In the genomic region with DNA sequence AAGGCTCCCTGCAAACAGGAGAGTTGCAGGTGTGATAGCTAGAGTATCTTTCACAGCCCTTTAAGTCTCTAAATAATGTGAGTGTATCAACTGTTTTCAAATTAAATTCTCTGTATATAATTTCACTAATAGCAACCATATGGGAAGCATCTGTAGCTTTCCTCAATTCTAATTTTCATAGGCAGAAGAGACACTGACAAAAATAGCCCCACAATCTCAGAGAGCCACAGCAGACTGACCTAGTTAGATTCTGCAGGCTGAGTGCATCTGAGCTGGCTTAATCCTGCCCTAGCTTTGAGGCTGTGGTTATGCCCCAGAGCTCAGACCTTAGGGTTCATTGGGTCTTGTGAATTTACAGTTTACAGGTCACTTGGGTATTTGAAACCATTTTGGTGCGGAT, we compare ENCODE assay signal across 17 cellular contexts.
DNase-seq lines count a peak whose midpoint lies in the region; ATAC-seq and TF ChIP-seq lines count a peak whose summit lies in the region.
"Had no signal": no experiment of that assay in that cellular context is flagged by ENCODE, and none has a peak within 500 bp of the region (broad histone marks: within the 10 kb centered on the region; RNA-seq: fewer than 3 reads in every experiment).

No MANE protein-coding gene starts in this region.

- H3K36me3 Mint-ChIP-seq in activated naive CD8-positive, alpha-beta T cell treated with anti-CD3 and anti-CD28 coated beads for 36 hours, result no peaks in the 10 kb centered on the region

- peaks cover 3% of the 10 kb centered on the region for H3K9me3 Mint-ChIP-seq in activated naive CD8-positive, alpha-beta T cell treated with anti-CD3 and anti-CD28 coated beads for 36 hours
- H3K9me3 Mint-ChIP-seq: HFFc6 had no signal

- H3K27me3 ChIP-seq in heart left ventricle, result no peaks in the 10 kb centered on the region
- no peaks in the 10 kb centered on the region for H3K27me3 ChIP-seq in left ventricle myocardium inferior (ENCODE audit: low read depth)
- H3K27me3 ChIP-seq in adipocyte (replicated peaks; ENCODE audit: control insufficient read depth, insufficient read depth, low read length), result no peaks in the 10 kb centered on the region
- H3K27me3 ChIP-seq in aorta (ENCODE audit: control insufficient read depth in 1 of 2, insufficient read depth in 2 of 2, low read length in 1 of 2), result no peaks in the 10 kb centered on the region

- H3K36me3 ChIP-seq in heart left ventricle, result no peaks in the 10 kb centered on the region
- H3K36me3 ChIP-seq in left ventricle myocardium inferior, result no peaks in the 10 kb centered on the region
- H3K36me3 ChIP-seq in adipocyte (ENCODE audit: control insufficient read depth, insufficient read depth, low read length, severe bottlenecking), result no peaks in the 10 kb centered on the region
- H3K36me3 ChIP-seq in aorta (ENCODE audit: control insufficient read depth in 1 of 2, insufficient read depth in 2 of 2, low read length in 1 of 2), result no peaks in the 10 kb centered on the region

- WGBS in heart left ventricle, 4 donors, result 81 to 92% (median 86%) methylated on average over 1 of the region's 1 CpG
- WGBS in aorta, 2 donors, result 92 to 96% methylated on average over 1 of the region's 1 CpG

- H3K27ac ChIP-seq in heart left ventricle (no peak overlapping the region), left ventricle myocardium inferior (replicated peaks) (no peak overlapping the region), aorta (ENCODE audit: low read depth in 1 of 2, low read length in 2 of 2) (no peak overlapping the region)
- H3K27ac ChIP-seq: C4-2B, KMS-11 had no signal

- H3K27me3 Mint-ChIP-seq in activated naive CD8-positive, alpha-beta T cell treated with anti-CD3 and anti-CD28 coated beads for 36 hours, result peaks cover 3% of the 10 kb centered on the region

- TF ChIP-seq CTCF in heart left ventricle (IDR thresholded peaks at IDR 0.05) (no peak), left ventricle myocardium inferior (IDR thresholded peaks at IDR 0.05; ENCODE audit: borderline replicate concordance) (no peak), foreskin fibroblast (IDR thresholded peaks at IDR 0.05; ENCODE audit: low read depth, low read length) (no peak)

- H3K9me3 ChIP-seq in heart left ventricle (peaks cover 0 to 4% (median 0%) of the 10 kb centered on the region in 12 donors), left ventricle myocardium inferior (replicated peaks) (no peaks in the 10 kb centered on the region), adipocyte (ENCODE audit: control insufficient read depth, low read length) (no peaks in the 10 kb centered on the region), aorta (ENCODE audit: control insufficient read depth, low read length) (no peaks in the 10 kb centered on the region)

- H3K4me1 Mint-ChIP-seq in activated naive CD8-positive, alpha-beta T cell treated with anti-CD3 and anti-CD28 coated beads for 36 hours, result no peaks in the 10 kb centered on the region

- intact Hi-C loops in heart left ventricle (cut with DNase I) (no loop called here), left ventricle myocardium inferior (cut with micrococcal nuclease) (no loop called here), aorta (cut with DNase I) (no loop called here)

- no peak overlapping the region for H3K9ac ChIP-seq in adipocyte (ENCODE audit: low read length)
- H3K9ac ChIP-seq: KMS-11 had no signal

- H3K4me3 Mint-ChIP-seq in activated naive CD8-positive, alpha-beta T cell treated with anti-CD3 and anti-CD28 coated beads for 36 hours, result no peak overlapping the region
- H3K4me3 Mint-ChIP-seq: HFFc6 had no signal

- DNase-seq in heart left ventricle (no peak), left ventricle myocardium inferior (no peak), adipocyte (ENCODE audit: low read depth) (peak; percentile 14), foreskin fibroblast (peak; percentile 37 to 71), aorta (no peak)
- DNase-seq in activated naive CD8-positive, alpha-beta T cell treated with anti-CD3 and anti-CD28 coated beads for 36 hours, result no peak
- DNase-seq: DMS153, EL, HFFc6, NCI-H1436 treated with DMSO at 0.1 percent for 48 hours, NCI-H2107, NCI-H345, NCI-H526, OCI-M1 had no signal

- H3K4me1 ChIP-seq in heart left ventricle (peaks cover 0 to 7% (median 0%) of the 10 kb centered on the region in 12 donors), left ventricle myocardium inferior (peaks cover 13% of the 10 kb centered on the region), adipocyte (ENCODE audit: control insufficient read depth, insufficient read depth, low read length) (peaks cover 4% of the 10 kb centered on the region), aorta (ENCODE audit: control insufficient read depth in 1 of 2, insufficient read depth in 2 of 2, low read length in 2 of 2) (no peaks in the 10 kb centered on the region)

- H3K4me3 ChIP-seq in heart left ventricle (no peak overlapping the region), left ventricle myocardium inferior (no peak overlapping the region), adipocyte (ENCODE audit: low read length) (no peak overlapping the region), foreskin fibroblast (ENCODE audit: low read depth in 1 of 2, low read length in 2 of 2) (no peak overlapping the region), aorta (ENCODE audit: low read length in 2 of 2) (no peak overlapping the region)

- H3K27ac Mint-ChIP-seq in activated naive CD8-positive, alpha-beta T cell treated with anti-CD3 and anti-CD28 coated beads for 36 hours, result no peak overlapping the region
- H3K27ac Mint-ChIP-seq: HFFc6 had no signal

- ATAC-seq in heart left ventricle (peak in 3 of 4 donors; percentile 54 to 77 (median 55)), aorta (ENCODE audit: low FRiP score) (no peak), HG03460 (IDR thresholded peaks at IDR 0.05; ENCODE audit: unreplicated experiment) (no peak)

- TF ChIP-seq POLR2A in heart left ventricle (IDR thresholded peaks at IDR 0.05), result no peak

Comparison
In these comparisons a context has a peak if more than half of its experiments do, and no peak if none do; other contexts are left out.
1. ATAC-seq: peak in heart left ventricle (3 of 4); none in aorta (single experiment) and HG03460 (single experiment).
2. DNase-seq: peak in adipocyte (single experiment) and foreskin fibroblast (2 of 2); none in heart left ventricle (0 of 5), left ventricle myocardium inferior (single experiment), activated naive CD8-positive, alpha-beta T cell treated with anti-CD3 and anti-CD28 coated beads for 36 hours (single experiment) and aorta (0 of 2).